In genomic region chr6:149007846-149008245, GRCh38 we compare ENCODE assay signal across 31 cellular contexts.
"Had no signal": no experiment of that assay in that cellular context is flagged by ENCODE, and none has a peak within 500 bp of the region (broad histone marks: within the 10 kb centered on the region; RNA-seq: fewer than 3 reads in every experiment).

No MANE protein-coding gene starts in this region.

- H3K4me3 Mint-ChIP-seq: activated CD4-positive, alpha-beta memory T cell treated with anti-CD3 and anti-CD28 coated beads for 36 hours; activated CD4-positive, alpha-beta T cell treated with anti-CD3 and anti-CD28 coated beads for 36 hours; activated CD4-positive, alpha-beta T cell treated with anti-CD3 and anti-CD28 coated beads, Interleukin-2, amount 10 ng/mL, durations not matched to agents 24 days and 14 days; activated CD8-positive, alpha-beta memory T cell treated with anti-CD3 and anti-CD28 coated beads, Interleukin-2, amount 10 ng/mL, durations not matched to agents 7 days and 5 days; activated CD8-positive, alpha-beta T cell treated with anti-CD3 and anti-CD28 coated beads, Interleukin-2, amount 10 ng/mL, durations not matched to agents 7 days and 5 days; activated naive CD4-positive, alpha-beta T cell treated with anti-CD3 and anti-CD28 coated beads, Interleukin-2, amount 10 ng/mL, durations not matched to agents 7 days and 5 days; activated naive CD8-positive, alpha-beta T cell treated with anti-CD3 and anti-CD28 coated beads, Interleukin-2, amount 10 ng/mL, durations not matched to agents 7 days and 5 days; activated T-cell treated with anti-CD3 and anti-CD28 coated beads, Interleukin-2, amount 50 U/mL, for 24 hours; activated T-cell treated with anti-CD3 and anti-CD28 coated beads, Interleukin-2, amount 50 U/mL, for 72 hours; central memory CD8-positive, alpha-beta T cell; dendritic cell treated with granulocyte-macrophage colony-stimulating factor and Interleukin-4, amounts not matched to agents 40 ng/mL and 50 ng/mL, for 4 days; endodermal cell; T-helper 17 cell; T-helper 2 cell treated with Interferon-gamma antibody and Interleukin-4, amounts not matched to agents 5 μg/mL and 100 μg/mL, for 36 hours had no signal

- H3K4me1 Mint-ChIP-seq: activated CD4-positive, alpha-beta T cell treated with anti-CD3 and anti-CD28 coated beads for 36 hours; activated CD4-positive, alpha-beta T cell treated with anti-CD3 and anti-CD28 coated beads, Interleukin-2, amount 10 ng/mL, durations not matched to agents 24 days and 14 days; activated CD8-positive, alpha-beta memory T cell treated with anti-CD3 and anti-CD28 coated beads, Interleukin-2, amount 10 ng/mL, durations not matched to agents 7 days and 5 days; activated naive CD4-positive, alpha-beta T cell treated with anti-CD3 and anti-CD28 coated beads, Interleukin-2, amount 10 ng/mL, durations not matched to agents 7 days and 5 days; activated naive CD8-positive, alpha-beta T cell treated with anti-CD3 and anti-CD28 coated beads, Interleukin-2, amount 10 ng/mL, durations not matched to agents 7 days and 5 days; central memory CD8-positive, alpha-beta T cell; endodermal cell had no signal

- H3K27me3 Mint-ChIP-seq: activated CD4-positive, alpha-beta memory T cell treated with anti-CD3 and anti-CD28 coated beads for 36 hours; activated CD4-positive, alpha-beta T cell treated with anti-CD3 and anti-CD28 coated beads for 36 hours; activated CD8-positive, alpha-beta memory T cell treated with anti-CD3 and anti-CD28 coated beads, Interleukin-2, amount 10 ng/mL, durations not matched to agents 7 days and 5 days; central memory CD8-positive, alpha-beta T cell; T-helper 17 cell had no signal

- H3K36me3 Mint-ChIP-seq: activated naive CD4-positive, alpha-beta T cell treated with anti-CD3 and anti-CD28 coated beads, Interleukin-2, amount 10 ng/mL, durations not matched to agents 7 days and 5 days; activated naive CD4-positive, alpha-beta T cell treated with anti-CD3 and anti-CD28 coated beads, Interleukin-2, amount 50 U/mL, for 72 hours had no signal

- H3K4me3 ChIP-seq: coronary artery, dorsolateral prefrontal cortex had no signal

- H3K9me3 Mint-ChIP-seq: activated T-cell treated with anti-CD3 and anti-CD28 coated beads, Interleukin-2, amount 50 U/mL, for 24 hours; central memory CD8-positive, alpha-beta T cell; dendritic cell treated with granulocyte-macrophage colony-stimulating factor and Interleukin-4, amounts not matched to agents 40 ng/mL and 50 ng/mL, for 4 days had no signal

- H3K27ac Mint-ChIP-seq: activated CD4-positive, alpha-beta memory T cell treated with anti-CD3 and anti-CD28 coated beads for 36 hours; activated CD4-positive, alpha-beta T cell treated with anti-CD3 and anti-CD28 coated beads for 36 hours; activated CD4-positive, alpha-beta T cell treated with anti-CD3 and anti-CD28 coated beads, Interleukin-2, amount 10 ng/mL, durations not matched to agents 24 days and 14 days; activated CD8-positive, alpha-beta memory T cell treated with anti-CD3 and anti-CD28 coated beads, Interleukin-2, amount 10 ng/mL, durations not matched to agents 7 days and 5 days; activated CD8-positive, alpha-beta T cell treated with anti-CD3 and anti-CD28 coated beads, Interleukin-2, amount 10 ng/mL, durations not matched to agents 7 days and 5 days; activated naive CD4-positive, alpha-beta T cell treated with anti-CD3 and anti-CD28 coated beads, Interleukin-2, amount 10 ng/mL, durations not matched to agents 7 days and 5 days; activated naive CD4-positive, alpha-beta T cell treated with anti-CD3 and anti-CD28 coated beads, Interleukin-2, amount 50 U/mL, for 72 hours; activated naive CD8-positive, alpha-beta T cell treated with anti-CD3 and anti-CD28 coated beads, Interleukin-2, amount 10 ng/mL, durations not matched to agents 7 days and 5 days; activated T-cell treated with anti-CD3 and anti-CD28 coated beads, Interleukin-2, amount 50 U/mL, for 24 hours; activated T-cell treated with anti-CD3 and anti-CD28 coated beads, Interleukin-2, amount 50 U/mL, for 72 hours; dendritic cell treated with granulocyte-macrophage colony-stimulating factor and Interleukin-4, amounts not matched to agents 40 ng/mL and 50 ng/mL, for 4 days; endodermal cell; T-helper 17 cell; T-helper 2 cell treated with Interferon-gamma antibody and Interleukin-4, amounts not matched to agents 5 μg/mL and 100 μg/mL, for 36 hours had no signal

- H3K27ac ChIP-seq: brain microvascular endothelial cell, coronary artery, dorsolateral prefrontal cortex had no signal

- DNase-seq: activated CD4-positive, alpha-beta memory T cell treated with anti-CD3 and anti-CD28 coated beads for 36 hours; activated CD4-positive, alpha-beta T cell treated with anti-CD3 and anti-CD28 coated beads for 36 hours; activated CD4-positive, alpha-beta T cell treated with anti-CD3 and anti-CD28 coated beads, Interleukin-2, amount 10 ng/mL, durations not matched to agents 24 days and 14 days; activated CD4-positive, CD25-positive, alpha-beta regulatory T cell; activated CD4-positive, CD25-positive, alpha-beta regulatory T cell treated with anti-CD3 and anti-CD28 coated beads, Interleukin-2, amount 50 U/mL, for 72 hours; activated CD8-positive, alpha-beta memory T cell treated with anti-CD3 and anti-CD28 coated beads, Interleukin-2, amount 10 ng/mL, durations not matched to agents 7 days and 5 days; activated CD8-positive, alpha-beta memory T cell treated with anti-CD3 and anti-CD28 coated beads, Interleukin-2, amount 50 U/mL, for 4 hours; activated CD8-positive, alpha-beta T cell treated with anti-CD3 and anti-CD28 coated beads, Interleukin-2, amount 10 ng/mL, durations not matched to agents 7 days and 5 days; activated gamma-delta T cell; activated naive CD4-positive, alpha-beta T cell; activated naive CD4-positive, alpha-beta T cell treated with anti-CD3 and anti-CD28 coated beads, Interleukin-2, amount 10 ng/mL, durations not matched to agents 7 days and 5 days; activated naive CD8-positive, alpha-beta T cell treated with anti-CD3 and anti-CD28 coated beads, Interleukin-2, amount 10 ng/mL, durations not matched to agents 7 days and 5 days; activated T-cell treated with anti-CD3 and anti-CD28 coated beads for 4 hours; activated T-cell treated with anti-CD3 and anti-CD28 coated beads, Interleukin-2, amount 50 U/mL, for 24 hours; activated T-cell treated with anti-CD3 and anti-CD28 coated beads, Interleukin-2, amount 50 U/mL, for 72 hours; amniotic stem cell; anterior cingulate cortex; brain microvascular endothelial cell; dorsolateral prefrontal cortex; effector memory CD4-positive, alpha-beta T cell; endodermal cell; head of caudate nucleus; T-helper 1 cell; T-helper 17 cell; T1000 had no signal

- ATAC-seq: activated CD4-positive, alpha-beta T cell treated with anti-CD3 and anti-CD28 coated beads for 36 hours; activated CD8-positive, alpha-beta memory T cell treated with anti-CD3 and anti-CD28 coated beads, Interleukin-2, amount 10 ng/mL, durations not matched to agents 7 days and 5 days; activated CD8-positive, alpha-beta T cell treated with anti-CD3 and anti-CD28 coated beads, Interleukin-2, amount 10 ng/mL, durations not matched to agents 7 days and 5 days; activated naive CD4-positive, alpha-beta T cell treated with anti-CD3 and anti-CD28 coated beads, Interleukin-2, amount 50 U/mL, for 72 hours; activated T-cell treated with anti-CD3 and anti-CD28 coated beads, Interleukin-2, amount 50 U/mL, for 72 hours; esophagus mucosa; T-helper 17 cell had no signal

- H3K36me3 ChIP-seq: brain microvascular endothelial cell had no signal
